23 cellular contexts compared by ENCODE assay signal in genomic region chr2:62150597-62151305, GRCh38. TPM values are rescaled to one million over a fixed set of nuclear protein-coding genes. Genes with fewer than 3 reads are reported as not detected.
DNase-seq lines count a peak whose midpoint lies in the region; ATAC-seq, FAIRE-seq and TF ChIP-seq lines count a peak whose summit lies in the region.
"Had no signal": no experiment of that assay in that cellular context is flagged by ENCODE, and none has a peak within 500 bp of the region (broad histone marks: within the 10 kb centered on the region; RNA-seq: fewer than 3 reads in every experiment).

No MANE protein-coding gene starts in this region.

- peak overlapping the region; percentile 12 for H3K4me2 ChIP-seq in astrocyte (ENCODE audit: low read length)

- CTCF ChIA-PET in activated CD8-positive, alpha-beta T cell treated with anti-CD3 and anti-CD28 coated beads, Interleukin-2, amount 10 ng/mL, durations not matched to agents 7 days and 5 days (lab: Charles Lee), result no interaction called here
- CTCF ChIA-PET in activated CD8-positive, alpha-beta T cell treated with anti-CD3 and anti-CD28 coated beads for 36 hours (lab: Charles Lee), result no interaction called here

- 72 to 77% methylated on average over 6 of the region's 6 CpGs for WGBS in heart right ventricle, 2 donors

- no peak for FAIRE-seq in astrocyte (lab: Jason Lieb, UNC)
- FAIRE-seq: A204.1 had no signal

- peaks cover 18% of the 10 kb centered on the region for H3K4me1 Mint-ChIP-seq in activated CD8-positive, alpha-beta T cell treated with anti-CD3 and anti-CD28 coated beads, Interleukin-2, amount 10 ng/mL, durations not matched to agents 7 days and 5 days (ENCODE audit: low read depth)
- peaks cover 5% of the 10 kb centered on the region for H3K4me1 Mint-ChIP-seq in activated CD8-positive, alpha-beta T cell treated with anti-CD3 and anti-CD28 coated beads for 36 hours (ENCODE audit: low read depth)
- H3K4me1 Mint-ChIP-seq in astrocyte (ENCODE audit: low read depth, unreplicated experiment), result peaks cover 27% of the 10 kb centered on the region
- peaks cover 12 to 18% of the 10 kb centered on the region in 2 donors for H3K4me1 Mint-ChIP-seq in stimulated activated naive B cell treated with anti-CD40 and anti-IgM and Interleukin-4, amounts not matched to agents 10 μg/mL and 1 μg/mL and 100 μg/mL, for 72 hours
- H3K4me1 Mint-ChIP-seq: central memory CD8-positive, alpha-beta T cell had no signal

- no peaks in the 10 kb centered on the region for H3K36me3 Mint-ChIP-seq in activated CD8-positive, alpha-beta T cell treated with anti-CD3 and anti-CD28 coated beads, Interleukin-2, amount 10 ng/mL, durations not matched to agents 7 days and 5 days (ENCODE audit: low read depth)
- H3K36me3 Mint-ChIP-seq in activated CD8-positive, alpha-beta T cell treated with anti-CD3 and anti-CD28 coated beads for 36 hours (ENCODE audit: low read depth), result no peaks in the 10 kb centered on the region
- no peaks in the 10 kb centered on the region for H3K36me3 Mint-ChIP-seq in astrocyte (ENCODE audit: low read depth, unreplicated experiment)
- peaks cover 8 to 14% of the 10 kb centered on the region in 2 donors for H3K36me3 Mint-ChIP-seq in stimulated activated naive B cell treated with anti-CD40 and anti-IgM and Interleukin-4, amounts not matched to agents 10 μg/mL and 1 μg/mL and 100 μg/mL, for 72 hours

- no peaks in the 10 kb centered on the region for H4K20me1 ChIP-seq in astrocyte (ENCODE audit: insufficient read depth, low read length)

- no peaks in the 10 kb centered on the region for H3K27me3 ChIP-seq in astrocyte (ENCODE audit: insufficient read depth, low read length)
- no peaks in the 10 kb centered on the region for H3K27me3 ChIP-seq in heart right ventricle
- H3K27me3 ChIP-seq: SJSA1 had no signal

- H3K9me3 ChIP-seq in astrocyte (ENCODE audit: insufficient read depth, low read depth, low read length), result no peaks in the 10 kb centered on the region
- H3K9me3 ChIP-seq in heart right ventricle, result peaks cover 0 to 11% (median 0%) of the 10 kb centered on the region in 11 donors
- H3K9me3 ChIP-seq: SJSA1 had no signal

- no peak overlapping the region for H2AFZ ChIP-seq in astrocyte (ENCODE audit: low read depth, low read length)

- no peak overlapping the region for H3K4me3 ChIP-seq in astrocyte (ENCODE audit: insufficient read depth, low read depth, low read length)
- no peak overlapping the region for H3K4me3 ChIP-seq in heart right ventricle
- H3K4me3 ChIP-seq: SJSA1 had no signal

- H3K9ac ChIP-seq in astrocyte (ENCODE audit: low read length), result no peak overlapping the region

- ATAC-seq in activated CD8-positive, alpha-beta T cell treated with anti-CD3 and anti-CD28 coated beads, Interleukin-2, amount 10 ng/mL, durations not matched to agents 7 days and 5 days, result no peak
- ATAC-seq in activated CD8-positive, alpha-beta T cell treated with anti-CD3 and anti-CD28 coated beads for 36 hours, result no peak
- ATAC-seq in heart right ventricle (peak; percentile 11 to 90 (median 64)), HG02610 (IDR thresholded peaks at IDR 0.05; ENCODE audit: unreplicated experiment) (no peak)
- no peak for ATAC-seq in stimulated activated naive B cell treated with anti-CD40 and anti-IgM and Interleukin-4, amounts not matched to agents 10 μg/mL and 1 μg/mL and 100 μg/mL, for 72 hours (replicated peaks)
- ATAC-seq: naive thymus-derived CD8-positive, alpha-beta T cell had no signal

- intact Hi-C loops in activated CD8-positive, alpha-beta T cell treated with anti-CD3 and anti-CD28 coated beads for 36 hours (cut with micrococcal nuclease), result no loop called here
- intact Hi-C loops in heart right ventricle (cut with DNase I), result no loop called here

- POLR2A ChIA-PET in activated CD8-positive, alpha-beta T cell treated with anti-CD3 and anti-CD28 coated beads, Interleukin-2, amount 10 ng/mL, durations not matched to agents 7 days and 5 days (lab: Charles Lee), result no interaction called here
- POLR2A ChIA-PET in activated CD8-positive, alpha-beta T cell treated with anti-CD3 and anti-CD28 coated beads for 36 hours (lab: Charles Lee), result no interaction called here

- no peak for TF ChIP-seq CTCF in activated CD8-positive, alpha-beta T cell treated with anti-CD3 and anti-CD28 coated beads for 36 hours (IDR thresholded peaks at IDR 0.05)
- TF ChIP-seq CTCF in astrocyte (IDR thresholded peaks at IDR 0.05; ENCODE audit: insufficient read depth, low read depth, low read length) (no peak), heart right ventricle (IDR thresholded peaks at IDR 0.05) (no peak)

- DNase-seq in activated CD8-positive, alpha-beta T cell treated with anti-CD3 and anti-CD28 coated beads, Interleukin-2, amount 10 ng/mL, durations not matched to agents 7 days and 5 days, result no peak
- DNase-seq in activated CD8-positive, alpha-beta T cell treated with anti-CD3 and anti-CD28 coated beads for 36 hours, result no peak
- peak; percentile 87 for DNase-seq in astrocyte (ENCODE audit: low read depth)
- DNase-seq in heart right ventricle, result no peak
- no peak for DNase-seq in stimulated activated naive B cell treated with anti-CD40 and anti-IgM and Interleukin-4, amounts not matched to agents 10 μg/mL and 1 μg/mL and 100 μg/mL, for 72 hours
- DNase-seq in DMS114 treated with DMSO at 0.1 percent for 48 hours (lab: John Stamatoyannopoulos, UW; ENCODE audit: unreplicated experiment), result no peak
- DNase-seq in cortex of kidney (lab: John Stamatoyannopoulos, UW), result no peak
- DNase-seq: activated CD4-positive, alpha-beta T cell treated with anti-CD3 and anti-CD28 coated beads, Interleukin-2, amount 10 ng/mL, durations not matched to agents 7 days and 5 days; activated naive CD8-positive, alpha-beta T cell treated with anti-CD3 and anti-CD28 coated beads, Interleukin-2, amount 10 ng/mL, durations not matched to agents 7 days and 5 days; activated T-cell treated with anti-CD3 and anti-CD28 coated beads, Interleukin-2, amount 50 U/mL, for 24 hours; endodermal cell; foreskin fibroblast; Kasumi-1; naive thymus-derived CD8-positive, alpha-beta T cell; NCI-H446 treated with DMSO at 0.1 percent for 48 hours; T1000 had no signal

- peak overlapping the region; percentile 18 for H3K27ac Mint-ChIP-seq in activated CD8-positive, alpha-beta T cell treated with anti-CD3 and anti-CD28 coated beads, Interleukin-2, amount 10 ng/mL, durations not matched to agents 7 days and 5 days
- H3K27ac Mint-ChIP-seq in activated CD8-positive, alpha-beta T cell treated with anti-CD3 and anti-CD28 coated beads for 36 hours, result no peak overlapping the region
- H3K27ac Mint-ChIP-seq in astrocyte (ENCODE audit: unreplicated experiment), result peak overlapping the region; percentile 42
- peak overlapping the region; percentile 15 for H3K27ac Mint-ChIP-seq in stimulated activated naive B cell treated with anti-CD40 and anti-IgM and Interleukin-4, amounts not matched to agents 10 μg/mL and 1 μg/mL and 100 μg/mL, for 72 hours
- H3K27ac Mint-ChIP-seq: activated CD4-positive, alpha-beta T cell treated with anti-CD3 and anti-CD28 coated beads, Interleukin-2, amount 10 ng/mL, durations not matched to agents 7 days and 5 days; activated naive CD8-positive, alpha-beta T cell treated with anti-CD3 and anti-CD28 coated beads, Interleukin-2, amount 10 ng/mL, durations not matched to agents 7 days and 5 days; activated T-cell treated with anti-CD3 and anti-CD28 coated beads, Interleukin-2, amount 50 U/mL, for 24 hours; endodermal cell; memory B cell; stimulated activated naive CD8-positive, alpha-beta T cell treated with anti-CD3 and anti-CD28 coated beads, Interleukin-15, Interleukin-2, amounts not matched to agents 100 ng/mL and 50 ng/mL, for 24 hours had no signal

- H3K36me3 ChIP-seq in astrocyte (ENCODE audit: insufficient read depth, low read length), result no peaks in the 10 kb centered on the region
- no peaks in the 10 kb centered on the region for H3K36me3 ChIP-seq in heart right ventricle
- H3K36me3 ChIP-seq: SJSA1 had no signal

- H3K4me1 ChIP-seq in astrocyte (ENCODE audit: insufficient read depth, low read length) (peaks cover 27% of the 10 kb centered on the region), heart right ventricle (peaks cover 0 to 48% (median 20%) of the 10 kb centered on the region in 9 donors)
- H3K4me1 ChIP-seq: SJSA1 had no signal

- H3K79me2 ChIP-seq in astrocyte (ENCODE audit: insufficient read depth, low read length), result no peaks in the 10 kb centered on the region

- H3K27me3 Mint-ChIP-seq in activated CD8-positive, alpha-beta T cell treated with anti-CD3 and anti-CD28 coated beads, Interleukin-2, amount 10 ng/mL, durations not matched to agents 7 days and 5 days (ENCODE audit: low read depth), result no peaks in the 10 kb centered on the region
- H3K27me3 Mint-ChIP-seq in activated CD8-positive, alpha-beta T cell treated with anti-CD3 and anti-CD28 coated beads for 36 hours, result no peaks in the 10 kb centered on the region
- no peaks in the 10 kb centered on the region for H3K27me3 Mint-ChIP-seq in astrocyte (ENCODE audit: low read depth, unreplicated experiment)
- no peaks in the 10 kb centered on the region for H3K27me3 Mint-ChIP-seq in stimulated activated naive B cell treated with anti-CD40 and anti-IgM and Interleukin-4, amounts not matched to agents 10 μg/mL and 1 μg/mL and 100 μg/mL, for 72 hours
- H3K27me3 Mint-ChIP-seq: activated CD4-positive, alpha-beta T cell treated with anti-CD3 and anti-CD28 coated beads, Interleukin-2, amount 10 ng/mL, durations not matched to agents 7 days and 5 days; activated naive CD8-positive, alpha-beta T cell treated with anti-CD3 and anti-CD28 coated beads, Interleukin-2, amount 10 ng/mL, durations not matched to agents 7 days and 5 days; activated T-cell treated with anti-CD3 and anti-CD28 coated beads, Interleukin-2, amount 50 U/mL, for 24 hours; central memory CD8-positive, alpha-beta T cell; memory B cell; naive thymus-derived CD8-positive, alpha-beta T cell; stimulated activated naive CD8-positive, alpha-beta T cell treated with anti-CD3 and anti-CD28 coated beads, Interleukin-15, Interleukin-2, amounts not matched to agents 100 ng/mL and 50 ng/mL, for 24 hours had no signal

- H3K27ac ChIP-seq in astrocyte (ENCODE audit: low read depth, low read length) (peak overlapping the region; percentile 43), heart right ventricle (peak overlapping the region; percentile 40 to 89 (median 80))
- H3K27ac ChIP-seq: C4-2B, SJSA1 had no signal

- H3K9me3 Mint-ChIP-seq in activated CD8-positive, alpha-beta T cell treated with anti-CD3 and anti-CD28 coated beads, Interleukin-2, amount 10 ng/mL, durations not matched to agents 7 days and 5 days (ENCODE audit: insufficient read depth), result no peaks in the 10 kb centered on the region
- no peaks in the 10 kb centered on the region for H3K9me3 Mint-ChIP-seq in activated CD8-positive, alpha-beta T cell treated with anti-CD3 and anti-CD28 coated beads for 36 hours
- H3K9me3 Mint-ChIP-seq in astrocyte (ENCODE audit: unreplicated experiment), result no peaks in the 10 kb centered on the region
- peaks cover 0 to 6% of the 10 kb centered on the region in 2 donors for H3K9me3 Mint-ChIP-seq in stimulated activated naive B cell treated with anti-CD40 and anti-IgM and Interleukin-4, amounts not matched to agents 10 μg/mL and 1 μg/mL and 100 μg/mL, for 72 hours
- H3K9me3 Mint-ChIP-seq: activated CD4-positive, alpha-beta T cell treated with anti-CD3 and anti-CD28 coated beads, Interleukin-2, amount 10 ng/mL, durations not matched to agents 7 days and 5 days; central memory CD8-positive, alpha-beta T cell; stimulated activated naive CD8-positive, alpha-beta T cell treated with anti-CD3 and anti-CD28 coated beads, Interleukin-15, Interleukin-2, amounts not matched to agents 100 ng/mL and 50 ng/mL, for 24 hours had no signal

- H3K4me3 Mint-ChIP-seq in activated CD8-positive, alpha-beta T cell treated with anti-CD3 and anti-CD28 coated beads, Interleukin-2, amount 10 ng/mL, durations not matched to agents 7 days and 5 days, result no peak overlapping the region
- no peak overlapping the region for H3K4me3 Mint-ChIP-seq in activated CD8-positive, alpha-beta T cell treated with anti-CD3 and anti-CD28 coated beads for 36 hours
- no peak overlapping the region for H3K4me3 Mint-ChIP-seq in astrocyte (ENCODE audit: unreplicated experiment)
- no peak overlapping the region for H3K4me3 Mint-ChIP-seq in stimulated activated naive B cell treated with anti-CD40 and anti-IgM and Interleukin-4, amounts not matched to agents 10 μg/mL and 1 μg/mL and 100 μg/mL, for 72 hours
- H3K4me3 Mint-ChIP-seq: activated CD4-positive, alpha-beta T cell treated with anti-CD3 and anti-CD28 coated beads, Interleukin-2, amount 10 ng/mL, durations not matched to agents 7 days and 5 days; activated naive CD8-positive, alpha-beta T cell treated with anti-CD3 and anti-CD28 coated beads, Interleukin-2, amount 10 ng/mL, durations not matched to agents 7 days and 5 days; activated T-cell treated with anti-CD3 and anti-CD28 coated beads, Interleukin-2, amount 50 U/mL, for 24 hours; central memory CD8-positive, alpha-beta T cell; endodermal cell; memory B cell; naive thymus-derived CD8-positive, alpha-beta T cell; stimulated activated naive CD8-positive, alpha-beta T cell treated with anti-CD3 and anti-CD28 coated beads, Interleukin-15, Interleukin-2, amounts not matched to agents 100 ng/mL and 50 ng/mL, for 24 hours had no signal

RNA-seq across cellular contexts. Expression of gene B3GNT2, which starts 45.2 kb away (rescaled TPM):
- 10 to 100 TPM; 41.2 to 44.3 TPM for total RNA-seq in activated CD8-positive, alpha-beta T cell treated with anti-CD3 and anti-CD28 coated beads, Interleukin-2, amount 10 ng/mL, durations not matched to agents 7 days and 5 days
- 10 to 100 TPM; 44.3 to 45.5 TPM for total RNA-seq in activated CD8-positive, alpha-beta T cell treated with anti-CD3 and anti-CD28 coated beads for 36 hours
- 21.9 and 23.8 TPM in 2 replicates for total RNA-seq in astrocyte
- total RNA-seq in heart right ventricle, result 10 to 100 TPM; 11.8 to 33.5 (median 18.1) TPM
- 10 to 100 TPM; 10.4 to 10.8 TPM for polyA plus RNA-seq in heart right ventricle

Comparison
In these comparisons a context has a peak if more than half of its experiments do, and no peak if none do; other contexts are left out.
1. ATAC-seq: peak in heart right ventricle (8 of 8); none in activated CD8-positive, alpha-beta T cell treated with anti-CD3 and anti-CD28 coated beads, Interleukin-2, amount 10 ng/mL, durations not matched to agents 7 days and 5 days (single experiment), activated CD8-positive, alpha-beta T cell treated with anti-CD3 and anti-CD28 coated beads for 36 hours (single experiment), stimulated activated naive B cell treated with anti-CD40 and anti-IgM and Interleukin-4, amounts not matched to agents 10 μg/mL and 1 μg/mL and 100 μg/mL, for 72 hours (0 of 2) and HG02610 (single experiment).